5 cellular contexts compared by ENCODE assay signal in the genomic region with DNA sequence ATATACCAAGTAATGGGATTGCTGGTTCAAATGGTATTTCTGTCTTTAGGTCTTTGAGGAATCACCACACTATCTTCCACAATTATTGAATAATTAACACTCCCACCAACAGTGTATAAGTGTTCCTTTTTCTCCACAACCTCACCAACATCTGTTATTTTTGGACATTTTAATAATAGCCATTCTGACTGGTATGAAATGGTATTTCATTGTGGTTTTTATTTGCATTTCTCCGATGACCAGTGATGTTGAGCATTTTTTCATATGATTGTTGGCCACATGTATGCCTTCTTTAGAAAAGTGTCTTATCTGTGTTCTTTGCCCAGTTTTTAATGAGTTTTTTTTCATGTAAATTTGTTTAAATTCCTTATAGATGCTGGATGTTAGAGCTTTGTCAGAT.
DNase-seq lines count a peak whose midpoint lies in the region; TF ChIP-seq lines count a peak whose summit lies in the region.
"Not testable (repeated sequence)": the region's sequence is repeated elsewhere in the genome, so short reads cannot be mapped to it uniquely, and the experiment has no call there.

No MANE protein-coding gene starts in this region.

- H3K36me3 ChIP-seq in brain microvascular endothelial cell (replicated peaks): not testable (repeated sequence)

- not testable (repeated sequence) for H3K27ac ChIP-seq in brain microvascular endothelial cell

- in situ Hi-C loops in brain microvascular endothelial cell (cut with HindIII; ENCODE audit: low pct_ligation_motif_present, low sequenced_read_pairs): not testable (repeated sequence)

- DNase-seq in ELR (ENCODE audit: low read depth) (peak; percentile 8), LHCN-M2 (ENCODE audit: low read depth) (peak; percentile 29), astrocyte of the hippocampus (ENCODE audit: low read depth, low spot score) (peak; percentile 19), brain microvascular endothelial cell (peak; percentile 21), glomerular visceral epithelial cell (ENCODE audit: extremely low spot score) (peak; percentile 5)

- not testable (repeated sequence) for H3K4me3 ChIP-seq in brain microvascular endothelial cell (ENCODE audit: low read depth, low read length)

- H3K27me3 ChIP-seq in brain microvascular endothelial cell (replicated peaks): not testable (repeated sequence)

- TF ChIP-seq CTCF in brain microvascular endothelial cell (IDR thresholded peaks at IDR 0.05; ENCODE audit: low read depth, low read length, missing control alignments): not testable (repeated sequence)
